Comparison of ENCODE assay signal across 13 cellular contexts in genomic region chr21:25925936-25926335, GRCh38.
A peak's percentile ranks its signal among the peaks of the same experiment; 100 is the strongest.
DNase-seq lines count a peak whose midpoint lies in the region; ATAC-seq and TF ChIP-seq lines count a peak whose summit lies in the region.
"Had no signal": no experiment of that assay in that cellular context is flagged by ENCODE, and none has a peak within 500 bp of the region (broad histone marks: within the 10 kb centered on the region; RNA-seq: fewer than 3 reads in every experiment).

No MANE protein-coding gene starts in this region.

- peak overlapping the region; percentile 77 for H3K27ac ChIP-seq in left ventricle myocardium inferior (replicated peaks)
- H3K27ac ChIP-seq: hepatocyte had no signal

- H3K4me1 ChIP-seq in left ventricle myocardium inferior = peaks cover 61% of the 10 kb centered on the region

- TF ChIP-seq CTCF in left ventricle myocardium inferior (IDR thresholded peaks at IDR 0.05; ENCODE audit: borderline replicate concordance) = no peak

- no peaks in the 10 kb centered on the region for H3K27me3 ChIP-seq in left ventricle myocardium inferior (ENCODE audit: low read depth)
- H3K27me3 ChIP-seq: hepatocyte had no signal

- intact Hi-C loops in left ventricle myocardium inferior (cut with micrococcal nuclease) = no loop called here

- H3K9me3 ChIP-seq in left ventricle myocardium inferior (replicated peaks) = no peaks in the 10 kb centered on the region

- ATAC-seq in GM18873 (IDR thresholded peaks at IDR 0.05; ENCODE audit: low FRiP score, unreplicated experiment) = no peak
- ATAC-seq: naive thymus-derived CD4-positive, alpha-beta T cell had no signal

- DNase-seq in CMK (ENCODE audit: low read depth) (peak; percentile 31), amniotic epithelial cell (ENCODE audit: low read depth) (peak; percentile 34), left ventricle myocardium inferior (no peak), putamen (ENCODE audit: low spot score) (peak; percentile 76), ureter (ENCODE audit: low spot score) (no peak), NAMALWA (ENCODE audit: low spot score) (no peak), NCI-H2107 treated with DMSO at 0.1 percent for 48 hours (lab: John Stamatoyannopoulos, UW; ENCODE audit: unreplicated experiment) (no peak)
- DNase-seq: naive thymus-derived CD4-positive, alpha-beta T cell; NCI-H1092; stimulated activated CD4-positive, alpha-beta T cell treated with anti-CD3 and anti-CD28 coated beads, Interleukin-4, amount 100 ng/mL, for 24 hours; trophoblast cell had no signal

- no peak overlapping the region for H3K4me3 ChIP-seq in left ventricle myocardium inferior
- H3K4me3 ChIP-seq: hepatocyte had no signal

- no peaks in the 10 kb centered on the region for H3K36me3 ChIP-seq in left ventricle myocardium inferior

Comparison
In these comparisons a context has a peak if more than half of its experiments do, and no peak if none do; other contexts are left out.
1. DNase-seq: peak in CMK (single experiment), amniotic epithelial cell (single experiment) and putamen (single experiment); none in left ventricle myocardium inferior (single experiment), ureter (single experiment), NAMALWA (single experiment) and NCI-H2107 treated with DMSO at 0.1 percent for 48 hours (single experiment).